ENCODE assay signal across 17 cellular contexts in the genomic region with DNA sequence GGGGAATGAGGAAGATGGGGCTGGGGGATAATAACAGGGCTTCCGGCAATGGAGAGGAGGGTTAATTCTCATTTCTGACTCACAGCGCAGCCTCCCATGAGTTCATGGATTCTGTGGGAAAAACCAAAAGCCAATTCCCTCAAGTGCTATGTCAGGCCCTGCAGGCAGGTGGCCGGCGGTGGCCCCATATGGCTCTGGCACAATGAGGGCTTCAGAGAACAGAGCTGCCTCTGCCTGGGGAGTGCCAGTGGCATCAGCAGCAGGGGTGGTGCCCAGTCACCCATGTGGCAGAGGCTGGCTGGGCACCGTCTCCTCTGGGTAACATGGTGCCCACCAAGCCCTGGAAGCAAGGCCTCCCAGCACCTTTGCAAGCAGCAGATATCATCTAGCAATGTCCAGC.
DNase-seq lines count a peak whose midpoint lies in the region; ATAC-seq and TF ChIP-seq lines count a peak whose summit lies in the region.
"Had no signal": no experiment of that assay in that cellular context is flagged by ENCODE, and none has a peak within 500 bp of the region (broad histone marks: within the 10 kb centered on the region; RNA-seq: fewer than 3 reads in every experiment).

No MANE protein-coding gene starts in this region.

- H3K9me3 Mint-ChIP-seq in MCF 10A (ENCODE audit: unreplicated experiment), result no peaks in the 10 kb centered on the region
- H3K9me3 Mint-ChIP-seq: activated CD4-positive, alpha-beta memory T cell treated with anti-CD3 and anti-CD28 coated beads for 36 hours; central memory CD8-positive, alpha-beta T cell had no signal

- H3K27ac ChIP-seq in breast epithelium (peak overlapping the region; percentile 73 to 88), esophagus muscularis mucosa (replicated peaks in 1 of 4) (peak overlapping the region in 3 of 4 donors; percentile 62 to 77 (median 74)), sigmoid colon (no peak overlapping the region)
- H3K27ac ChIP-seq: upper lobe of left lung had no signal

- CTCF ChIA-PET in MCF 10A (lab: Yijun Ruan, JAX), result interaction anchor here (0.5 to 4.2 kb wide), 18 partner anchors 8 to 332 kb away, joined by 3 to 19 read pairs (median 5); a partner anchor contains a TSS

- H3K4me1 ChIP-seq in breast epithelium, result peaks cover 9 to 15% of the 10 kb centered on the region in 2 donors
- H3K4me1 ChIP-seq in esophagus muscularis mucosa, result peaks cover 18 to 50% (median 43%) of the 10 kb centered on the region in 4 donors
- H3K4me1 ChIP-seq in sigmoid colon, result peaks cover 0 to 30% (median 13%) of the 10 kb centered on the region in 4 donors
- H3K4me1 ChIP-seq: prostate gland had no signal

- no peak for ATAC-seq in GM18868 (IDR thresholded peaks at IDR 0.05; ENCODE audit: unreplicated experiment)
- ATAC-seq in HG03469 (IDR thresholded peaks at IDR 0.05; ENCODE audit: unreplicated experiment), result no peak
- ATAC-seq: esophagus mucosa, GM12878 had no signal

- TF ChIP-seq EP300 in esophagus muscularis mucosa (IDR thresholded peaks at IDR 0.05) (no peak), sigmoid colon (IDR thresholded peaks at IDR 0.05) (no peak)

- H3K4me3 ChIP-seq in breast epithelium, result no peak overlapping the region
- no peak overlapping the region for H3K4me3 ChIP-seq in esophagus muscularis mucosa
- no peak overlapping the region for H3K4me3 ChIP-seq in sigmoid colon
- H3K4me3 ChIP-seq: GM12878, Peyer's patch, prostate gland, upper lobe of left lung had no signal

- no peak for DNase-seq in breast epithelium (ENCODE audit: low spot score in 2 of 2)
- no peak for DNase-seq in MCF 10A (ENCODE audit: unreplicated experiment)
- DNase-seq in RPMI7951 (ENCODE audit: low read depth), result peak; percentile 80
- no peak for DNase-seq in esophagus muscularis mucosa (ENCODE audit: extremely low spot score)
- peak; percentile 40 for DNase-seq in sigmoid colon
- no peak for DNase-seq in hippocampal formation (lab: John Stamatoyannopoulos, UW)
- DNase-seq: activated CD4-positive, alpha-beta memory T cell treated with anti-CD3 and anti-CD28 coated beads for 36 hours; DMS79 treated with DMSO at 0.1 percent for 48 hours; stimulated activated CD4-positive, alpha-beta T cell treated with anti-CD3 and anti-CD28 coated beads, Interleukin-1b, Interleukin-23, amount 100 ng/mL, for 48 hours had no signal

- no peaks in the 10 kb centered on the region for H3K9me3 ChIP-seq in breast epithelium
- H3K9me3 ChIP-seq in esophagus muscularis mucosa, result no peaks in the 10 kb centered on the region
- no peaks in the 10 kb centered on the region for H3K9me3 ChIP-seq in sigmoid colon
- H3K9me3 ChIP-seq: Peyer's patch, prostate gland, upper lobe of left lung had no signal

- H3K27ac Mint-ChIP-seq in MCF 10A (ENCODE audit: low read depth, unreplicated experiment), result no peak overlapping the region
- H3K27ac Mint-ChIP-seq: activated CD4-positive, alpha-beta memory T cell treated with anti-CD3 and anti-CD28 coated beads for 36 hours had no signal

- BruUV-seq in MCF 10A (replicated peaks; lab: Mats Ljungman, UMichigan), result no TSS peak

- H3K27me3 ChIP-seq in breast epithelium (no peaks in the 10 kb centered on the region), esophagus muscularis mucosa (peaks cover 0 to 5% (median 0%) of the 10 kb centered on the region in 4 donors), sigmoid colon (no peaks in the 10 kb centered on the region)
- H3K27me3 ChIP-seq: Peyer's patch, upper lobe of left lung had no signal

- no peak for TF ChIP-seq CTCF in breast epithelium (IDR thresholded peaks at IDR 0.05)
- no peak for TF ChIP-seq CTCF in MCF 10A (IDR thresholded peaks at IDR 0.05; ENCODE audit: unreplicated experiment)
- peak in 1 of 3 experiments; percentile 21 for TF ChIP-seq CTCF in esophagus muscularis mucosa (IDR thresholded peaks at IDR 0.05)
- TF ChIP-seq CTCF in sigmoid colon (IDR thresholded peaks at IDR 0.05), result no peak

- no peaks in the 10 kb centered on the region for H3K36me3 ChIP-seq in breast epithelium
- no peaks in the 10 kb centered on the region for H3K36me3 ChIP-seq in esophagus muscularis mucosa
- H3K36me3 ChIP-seq in sigmoid colon, result no peaks in the 10 kb centered on the region
- H3K36me3 ChIP-seq: Peyer's patch, prostate gland, upper lobe of left lung had no signal

- intact Hi-C loops in breast epithelium (cut with DNase I; ENCODE audit: low total_unique reads) (no loop called here), MCF 10A (cut with micrococcal nuclease) (loop anchor here (5.0 kb wide), 1 partner anchor 397 kb away; no protein-coding TSS in a partner anchor), esophagus muscularis mucosa (cut with DNase I) (loop anchor here (5.0 to 10.0 kb wide), 5 partner anchors 127 to 672 kb away; a partner anchor contains a TSS), sigmoid colon (cut with DNase I) (loop anchor here (5.0 to 10.0 kb wide), 4 partner anchors 63 to 1210 kb away; a partner anchor contains a TSS)

- WGBS in esophagus muscularis mucosa, result 83% methylated on average over 2 of the region's 5 CpGs
- WGBS in sigmoid colon, 2 donors, result 91 to 96% methylated on average over 5 of the region's 5 CpGs

- TF ChIP-seq POLR2A in breast epithelium (IDR thresholded peaks at IDR 0.05), result no peak
- no peak for TF ChIP-seq POLR2A in esophagus muscularis mucosa (IDR thresholded peaks at IDR 0.05; ENCODE audit: low read depth)
- no peak for TF ChIP-seq POLR2A in sigmoid colon (IDR thresholded peaks at IDR 0.05)

- H3K4me1 Mint-ChIP-seq in MCF 10A (ENCODE audit: insufficient read depth, unreplicated experiment), result peaks cover 11% of the 10 kb centered on the region

- POLR2A ChIA-PET in MCF 10A (lab: Yijun Ruan, JAX), result interaction anchor here (1.3 to 1.6 kb wide), 4 partner anchors 12 to 241 kb away, joined by 3 to 4 read pairs (median 4); a partner anchor contains a TSS

- H3K4me3 Mint-ChIP-seq in MCF 10A (ENCODE audit: unreplicated experiment), result no peak overlapping the region
- H3K4me3 Mint-ChIP-seq: activated CD4-positive, alpha-beta memory T cell treated with anti-CD3 and anti-CD28 coated beads for 36 hours; central memory CD8-positive, alpha-beta T cell had no signal

- peaks cover 5% of the 10 kb centered on the region for H3K36me3 Mint-ChIP-seq in MCF 10A (ENCODE audit: insufficient read depth, unreplicated experiment)
- H3K36me3 Mint-ChIP-seq: activated CD4-positive, alpha-beta memory T cell treated with anti-CD3 and anti-CD28 coated beads for 36 hours had no signal

- H3K27me3 Mint-ChIP-seq in MCF 10A (ENCODE audit: insufficient read depth, unreplicated experiment), result no peaks in the 10 kb centered on the region
- H3K27me3 Mint-ChIP-seq: activated CD4-positive, alpha-beta memory T cell treated with anti-CD3 and anti-CD28 coated beads for 36 hours; central memory CD8-positive, alpha-beta T cell had no signal

Comparison
In these comparisons a context has a peak if more than half of its experiments do, and no peak if none do; other contexts are left out.
1. DNase-seq: peak in RPMI7951 (single experiment) and sigmoid colon (single experiment); none in breast epithelium (0 of 2), MCF 10A (single experiment), esophagus muscularis mucosa (single experiment) and hippocampal formation (0 of 2).
2. H3K27ac ChIP-seq: peak in breast epithelium (2 of 2) and esophagus muscularis mucosa (3 of 4); none in sigmoid colon (0 of 4).